Comparison of ENCODE assay signal across 15 cellular contexts in genomic region chr15:44550734-44551133, GRCh38. TPM values are rescaled to one million over a fixed set of nuclear protein-coding genes. Genes with fewer than 3 reads are reported as not detected.
A peak's percentile ranks its signal among the peaks of the same experiment; 100 is the strongest.
DNase-seq lines count a peak whose midpoint lies in the region; ATAC-seq and TF ChIP-seq lines count a peak whose summit lies in the region.
"Had no signal": no experiment of that assay in that cellular context is flagged by ENCODE, and none has a peak within 500 bp of the region (broad histone marks: within the 10 kb centered on the region; RNA-seq: fewer than 3 reads in every experiment).

No MANE protein-coding gene starts in this region.

- no peak overlapping the region for H3K4me3 ChIP-seq in HEK293 (ENCODE audit: low read depth, low read length)
- H3K4me3 ChIP-seq in transverse colon = no peak overlapping the region
- H3K4me3 ChIP-seq: A549, MG63 had no signal

- 90% methylated on average over 4 of the region's 4 CpGs for WGBS in transverse colon (ENCODE audit: low coverage in 1 of 2), 2 donors

- H3K36me3 ChIP-seq in HEK293 (ENCODE audit: control insufficient read depth in 2 of 2, insufficient read depth in 1 of 2, low read length in 2 of 2) (peaks cover 26 to 47% of the 10 kb centered on the region in 2 experiments; a peak in 2 of 3 replicates), transverse colon (peaks cover 0 to 41% (median 20%) of the 10 kb centered on the region in 4 donors)

- H3K27me3 Mint-ChIP-seq in activated T-cell treated with anti-CD3 and anti-CD28 coated beads, Interleukin-2, amount 50 U/mL, for 24 hours = no peaks in the 10 kb centered on the region
- no peaks in the 10 kb centered on the region for H3K27me3 Mint-ChIP-seq in activated T-cell treated with anti-CD3 and anti-CD28 coated beads, Interleukin-2, amount 50 U/mL, for 4 hours (ENCODE audit: low read depth)
- H3K27me3 Mint-ChIP-seq in immature natural killer cell (ENCODE audit: low read depth in 3 of 3) = no peaks in the 10 kb centered on the region
- H3K27me3 Mint-ChIP-seq in stimulated activated naive B cell treated with anti-CD40 and anti-IgM and Interleukin-4, amounts not matched to agents 10 μg/mL and 1 μg/mL and 100 μg/mL, for 72 hours = no peaks in the 10 kb centered on the region

- H3K4me1 Mint-ChIP-seq in activated T-cell treated with anti-CD3 and anti-CD28 coated beads, Interleukin-2, amount 50 U/mL, for 24 hours (ENCODE audit: low read depth) = peaks cover 61% of the 10 kb centered on the region
- peaks cover 49% of the 10 kb centered on the region for H3K4me1 Mint-ChIP-seq in activated T-cell treated with anti-CD3 and anti-CD28 coated beads, Interleukin-2, amount 50 U/mL, for 4 hours (ENCODE audit: low read depth)
- H3K4me1 Mint-ChIP-seq in immature natural killer cell = peaks cover 21 to 58% of the 10 kb centered on the region in 2 donors
- peaks cover 8 to 27% of the 10 kb centered on the region in 2 donors for H3K4me1 Mint-ChIP-seq in stimulated activated naive B cell treated with anti-CD40 and anti-IgM and Interleukin-4, amounts not matched to agents 10 μg/mL and 1 μg/mL and 100 μg/mL, for 72 hours

- H3K4me1 ChIP-seq in HEK293 (ENCODE audit: control insufficient read depth, insufficient read depth, low read length) (no peaks in the 10 kb centered on the region), transverse colon (peaks cover 0 to 8% (median 4%) of the 10 kb centered on the region in 4 donors)

- POLR2A ChIA-PET in HEK293 (lab: Yijun Ruan, JAX) = no interaction called here

- in situ Hi-C loops in transverse colon (cut with MboI; ENCODE audit: low pct_ligation_motif_present in 1 of 4, low pct_unique_long_range_greater_than_20kb in 1 of 4, low sequenced_read_pairs in 3 of 4) = no loop called here

- no peak for TF ChIP-seq POLR2A in transverse colon (IDR thresholded peaks at IDR 0.05)

- no peak overlapping the region for H3K4me3 Mint-ChIP-seq in activated T-cell treated with anti-CD3 and anti-CD28 coated beads, Interleukin-2, amount 50 U/mL, for 24 hours
- no peak overlapping the region for H3K4me3 Mint-ChIP-seq in activated T-cell treated with anti-CD3 and anti-CD28 coated beads, Interleukin-2, amount 50 U/mL, for 4 hours
- H3K4me3 Mint-ChIP-seq in immature natural killer cell = no peak overlapping the region
- H3K4me3 Mint-ChIP-seq in stimulated activated naive B cell treated with anti-CD40 and anti-IgM and Interleukin-4, amounts not matched to agents 10 μg/mL and 1 μg/mL and 100 μg/mL, for 72 hours = no peak overlapping the region
- H3K4me3 Mint-ChIP-seq: CD8-positive, alpha-beta T cell; HFFc6 had no signal

- peaks cover 84% of the 10 kb centered on the region for H3K36me3 Mint-ChIP-seq in activated T-cell treated with anti-CD3 and anti-CD28 coated beads, Interleukin-2, amount 50 U/mL, for 24 hours (ENCODE audit: low read depth)
- peaks cover 18% of the 10 kb centered on the region for H3K36me3 Mint-ChIP-seq in activated T-cell treated with anti-CD3 and anti-CD28 coated beads, Interleukin-2, amount 50 U/mL, for 4 hours (ENCODE audit: insufficient read depth)
- peaks cover 3 to 19% (median 12%) of the 10 kb centered on the region in 3 donors for H3K36me3 Mint-ChIP-seq in immature natural killer cell
- peaks cover 15 to 44% of the 10 kb centered on the region in 2 donors for H3K36me3 Mint-ChIP-seq in stimulated activated naive B cell treated with anti-CD40 and anti-IgM and Interleukin-4, amounts not matched to agents 10 μg/mL and 1 μg/mL and 100 μg/mL, for 72 hours

- H3K9me3 ChIP-seq in HEK293 (ENCODE audit: control insufficient read depth, insufficient read depth, low read depth, low read length) = no peaks in the 10 kb centered on the region
- no peaks in the 10 kb centered on the region for H3K9me3 ChIP-seq in transverse colon
- H3K9me3 ChIP-seq: A549, MG63 had no signal

- no peak overlapping the region for H3K27ac ChIP-seq in HEK293 (ENCODE audit: extremely low read depth, low read depth, low read length)
- H3K27ac ChIP-seq in transverse colon = no peak overlapping the region
- H3K27ac ChIP-seq: A549, KMS-11 had no signal

- no peak for TF ChIP-seq CTCF in HEK293 (tag by site-specific recombination; IDR thresholded peaks at IDR 0.05)
- no peak for TF ChIP-seq CTCF in transverse colon (IDR thresholded peaks at IDR 0.05)

- intact Hi-C loops in transverse colon (cut with DNase I; ENCODE audit: low total_unique reads) = no loop called here

- no peak for ATAC-seq in activated T-cell treated with anti-CD3 and anti-CD28 coated beads, Interleukin-2, amount 50 U/mL, for 4 hours
- ATAC-seq in stimulated activated naive B cell treated with anti-CD40 and anti-IgM and Interleukin-4, amounts not matched to agents 10 μg/mL and 1 μg/mL and 100 μg/mL, for 72 hours (replicated peaks) = no peak
- no peak for ATAC-seq in HG03108 (IDR thresholded peaks at IDR 0.05; ENCODE audit: unreplicated experiment)

- H3K27me3 ChIP-seq in transverse colon = no peaks in the 10 kb centered on the region
- H3K27me3 ChIP-seq: MG63 had no signal

- DNase-seq in activated T-cell treated with anti-CD3 and anti-CD28 coated beads, Interleukin-2, amount 50 U/mL, for 24 hours = no peak
- DNase-seq in activated T-cell treated with anti-CD3 and anti-CD28 coated beads, Interleukin-2, amount 50 U/mL, for 4 hours = no peak
- no peak for DNase-seq in immature natural killer cell
- DNase-seq in stimulated activated naive B cell treated with anti-CD40 and anti-IgM and Interleukin-4, amounts not matched to agents 10 μg/mL and 1 μg/mL and 100 μg/mL, for 72 hours = no peak
- no peak for DNase-seq in transverse colon
- DNase-seq: GOT3, MG63, NCI-H1092 treated with DMSO at 0.1 percent for 48 hours, Right ventricle myocardium superior had no signal

- CTCF ChIA-PET in HEK293 (lab: Yijun Ruan, JAX) = interaction anchor here (0.7 to 1.2 kb wide), 3 partner anchors 8 to 203 kb away, joined by 3 to 6 read pairs (median 4); no protein-coding TSS in a partner anchor

- H3K9me3 Mint-ChIP-seq in activated T-cell treated with anti-CD3 and anti-CD28 coated beads, Interleukin-2, amount 50 U/mL, for 24 hours = no peaks in the 10 kb centered on the region
- no peaks in the 10 kb centered on the region for H3K9me3 Mint-ChIP-seq in activated T-cell treated with anti-CD3 and anti-CD28 coated beads, Interleukin-2, amount 50 U/mL, for 4 hours
- H3K9me3 Mint-ChIP-seq in immature natural killer cell = no peaks in the 10 kb centered on the region
- H3K9me3 Mint-ChIP-seq in stimulated activated naive B cell treated with anti-CD40 and anti-IgM and Interleukin-4, amounts not matched to agents 10 μg/mL and 1 μg/mL and 100 μg/mL, for 72 hours = no peaks in the 10 kb centered on the region
- H3K9me3 Mint-ChIP-seq: CD8-positive, alpha-beta T cell; HFFc6 had no signal

- H3K27ac Mint-ChIP-seq in activated T-cell treated with anti-CD3 and anti-CD28 coated beads, Interleukin-2, amount 50 U/mL, for 24 hours = peak overlapping the region; percentile 46
- H3K27ac Mint-ChIP-seq in immature natural killer cell = peak overlapping the region in 4 of 6 donors; percentile 27 to 71 (median 48)
- peak overlapping the region; percentile 6 for H3K27ac Mint-ChIP-seq in stimulated activated naive B cell treated with anti-CD40 and anti-IgM and Interleukin-4, amounts not matched to agents 10 μg/mL and 1 μg/mL and 100 μg/mL, for 72 hours
- H3K27ac Mint-ChIP-seq: CD8-positive, alpha-beta T cell; HFFc6 had no signal

- no peak for TF ChIP-seq EP300 in transverse colon (IDR thresholded peaks at IDR 0.05; ENCODE audit: low read depth)

TF ChIP-seq in HEK293, 187 proteins besides CTCF, POLR2A, EP300 and RAD21:
- TF ChIP-seq ZNF548 (tag by site-specific recombination; IDR thresholded peaks at IDR 0.05) (no peak), ZIC2 (tag by site-specific recombination; IDR thresholded peaks at IDR 0.05) (no peak), ZNF513 (tag by site-specific recombination; IDR thresholded peaks at IDR 0.05) (0 out of 2 replicates have a peak, but pooled peaks have one; percentile 12), GFI1B (tag by site-specific recombination; IDR thresholded peaks at IDR 0.05) (no peak)

RNA-seq across cellular contexts. Expression of gene EIF3J, which starts 13.8 kb away (rescaled TPM):
- total RNA-seq in activated T-cell treated with anti-CD3 and anti-CD28 coated beads, Interleukin-2, amount 50 U/mL, for 4 hours = 100 to 1,000 TPM; 197 to 214 (median 201) TPM
- 10 to 100 TPM; 16.8 to 21.0 (median 19.4) TPM for polyA plus RNA-seq in immature natural killer cell
- 10 to 100 TPM; 27.7 to 55.6 (median 42.2) TPM for total RNA-seq in transverse colon
